Comparison of ENCODE assay signal across 9 cellular contexts in genomic region chr15:34993877-34994276, GRCh38. TPM values are rescaled to one million over a fixed set of nuclear protein-coding genes. Genes with fewer than 3 reads are reported as not detected.
DNase-seq lines count a peak whose midpoint lies in the region; ATAC-seq and TF ChIP-seq lines count a peak whose summit lies in the region.
"Had no signal": no experiment of that assay in that cellular context is flagged by ENCODE, and none has a peak within 500 bp of the region (broad histone marks: within the 10 kb centered on the region; RNA-seq: fewer than 3 reads in every experiment).

No MANE protein-coding gene starts in this region.

- peaks cover 11% of the 10 kb centered on the region for H3K27me3 Mint-ChIP-seq in activated T-cell treated with anti-CD3 and anti-CD28 coated beads, Interleukin-2, amount 50 U/mL, for 24 hours
- peaks cover 19% of the 10 kb centered on the region for H3K27me3 Mint-ChIP-seq in stimulated activated memory B cell treated with anti-CD40 and anti-IgM and Interleukin-4, amounts not matched to agents 10 μg/mL and 1 μg/mL and 100 μg/mL, for 72 hours

- peak overlapping the region; percentile 62 for H3K4me3 Mint-ChIP-seq in activated T-cell treated with anti-CD3 and anti-CD28 coated beads, Interleukin-2, amount 50 U/mL, for 24 hours
- H3K4me3 Mint-ChIP-seq in stimulated activated memory B cell treated with anti-CD40 and anti-IgM and Interleukin-4, amounts not matched to agents 10 μg/mL and 1 μg/mL and 100 μg/mL, for 72 hours = no peak overlapping the region

- TF ChIP-seq POLR2A in prostate gland (IDR thresholded peaks at IDR 0.05) = no peak

- 93% methylated on average over 4 of the region's 4 CpGs for WGBS in prostate gland

- CTCF ChIA-PET in A673 (lab: Charles Lee) = no interaction called here

- H3K4me1 Mint-ChIP-seq in activated T-cell treated with anti-CD3 and anti-CD28 coated beads, Interleukin-2, amount 50 U/mL, for 24 hours (ENCODE audit: low read depth) = peaks cover 27% of the 10 kb centered on the region
- peaks cover 6% of the 10 kb centered on the region for H3K4me1 Mint-ChIP-seq in stimulated activated memory B cell treated with anti-CD40 and anti-IgM and Interleukin-4, amounts not matched to agents 10 μg/mL and 1 μg/mL and 100 μg/mL, for 72 hours

- POLR2A ChIA-PET in A673 (lab: Charles Lee; ENCODE audit: low non-redundant PET) = interaction anchor here (0.7 kb wide), 1 partner anchor 339 kb away, joined by 14 read pairs; no protein-coding TSS in a partner anchor

- peak overlapping the region; percentile 94 for H3K27ac Mint-ChIP-seq in activated T-cell treated with anti-CD3 and anti-CD28 coated beads, Interleukin-2, amount 50 U/mL, for 24 hours
- H3K27ac Mint-ChIP-seq in stimulated activated memory B cell treated with anti-CD40 and anti-IgM and Interleukin-4, amounts not matched to agents 10 μg/mL and 1 μg/mL and 100 μg/mL, for 72 hours = peak overlapping the region; percentile 63

- no peak for DNase-seq in activated T-cell treated with anti-CD3 and anti-CD28 coated beads, Interleukin-2, amount 50 U/mL, for 24 hours
- DNase-seq in activated T-cell treated with anti-CD3 and anti-CD28 coated beads for 4 hours (no peak), A673 (ENCODE audit: low spot score) (no peak), prostate gland (ENCODE audit: low spot score) (no peak), HuH-7.5 (ENCODE audit: low spot score) (no peak)
- DNase-seq: foreskin keratinocyte had no signal

- no peaks in the 10 kb centered on the region for H3K36me3 Mint-ChIP-seq in activated T-cell treated with anti-CD3 and anti-CD28 coated beads, Interleukin-2, amount 50 U/mL, for 24 hours (ENCODE audit: low read depth)
- H3K36me3 Mint-ChIP-seq in stimulated activated memory B cell treated with anti-CD40 and anti-IgM and Interleukin-4, amounts not matched to agents 10 μg/mL and 1 μg/mL and 100 μg/mL, for 72 hours = no peaks in the 10 kb centered on the region

- intact Hi-C loops in A673 (cut with micrococcal nuclease; ENCODE audit: unreplicated experiment) (no loop called here), prostate gland (cut with DNase I) (no loop called here)

- H3K4me3 ChIP-seq in A673 (ENCODE audit: low read depth, low read length, poor library complexity, severe bottlenecking) (no peak overlapping the region), prostate gland (no peak overlapping the region)

- H3K27me3 ChIP-seq in A673 (replicated peaks; ENCODE audit: insufficient read depth, low read depth, low read length, poor library complexity) (no peaks in the 10 kb centered on the region), prostate gland (replicated peaks; ENCODE audit: insufficient read depth) (no peaks in the 10 kb centered on the region)
- H3K27me3 ChIP-seq: foreskin keratinocyte had no signal

- no peak overlapping the region for H3K27ac ChIP-seq in A673 (ENCODE audit: low read depth, low read length, poor library complexity, severe bottlenecking)
- H3K27ac ChIP-seq in prostate gland = no peak overlapping the region
- H3K27ac ChIP-seq: foreskin keratinocyte had no signal

- no peaks in the 10 kb centered on the region for H3K9me3 ChIP-seq in A673 (ENCODE audit: low read depth, low read length, poor library complexity, severe bottlenecking)
- H3K9me3 ChIP-seq in prostate gland = no peaks in the 10 kb centered on the region

- BruUV-seq in A673 (replicated peaks; lab: Mats Ljungman, UMichigan) = no TSS peak

- TF ChIP-seq CTCF in A673 (conservative IDR thresholded peaks at IDR 0.05; ENCODE audit: low read depth, low read length) = no peak
- TF ChIP-seq CTCF in prostate gland (IDR thresholded peaks at IDR 0.05) = no peak

- H3K4me1 ChIP-seq in A673 (ENCODE audit: insufficient read depth, low read length, poor library complexity, severe bottlenecking) = no peaks in the 10 kb centered on the region
- H3K4me1 ChIP-seq in prostate gland (replicated peaks) = no peaks in the 10 kb centered on the region

- peak; percentile 95 for ATAC-seq in GM21786 (IDR thresholded peaks at IDR 0.05; ENCODE audit: unreplicated experiment)
- peak; percentile 92 for ATAC-seq in HG03442 (IDR thresholded peaks at IDR 0.05; ENCODE audit: unreplicated experiment)
- peak; percentile 78 for ATAC-seq in stimulated activated memory B cell treated with anti-CD40 and anti-IgM and Interleukin-4, amounts not matched to agents 10 μg/mL and 1 μg/mL and 100 μg/mL, for 72 hours
- ATAC-seq: foreskin keratinocyte had no signal

- H3K36me3 ChIP-seq in A673 (ENCODE audit: insufficient read depth, low read length, poor library complexity, severe bottlenecking) (no peaks in the 10 kb centered on the region), prostate gland (no peaks in the 10 kb centered on the region)

- H3K9me3 Mint-ChIP-seq in activated T-cell treated with anti-CD3 and anti-CD28 coated beads, Interleukin-2, amount 50 U/mL, for 24 hours = no peaks in the 10 kb centered on the region
- no peaks in the 10 kb centered on the region for H3K9me3 Mint-ChIP-seq in stimulated activated memory B cell treated with anti-CD40 and anti-IgM and Interleukin-4, amounts not matched to agents 10 μg/mL and 1 μg/mL and 100 μg/mL, for 72 hours

RNA-seq across cellular contexts. Expression of gene ZNF770, which starts 5.8 kb away (rescaled TPM):
- total RNA-seq in A673 (2021) = 40.6 and 52.1 TPM in 2 replicates
- 10 to 100 TPM; 29.6 to 32.0 TPM for total RNA-seq in prostate gland

RNA-seq across cellular contexts. Expression of gene AQR, which starts 24.3 kb away (rescaled TPM):
- total RNA-seq in A673 (2021) (34.2 and 38.5 TPM in 2 replicates), prostate gland (10 to 100 TPM; 32.9 to 34.0 TPM)
